ENCODE assay signal across 18 cellular contexts in genomic region chr11:94834931-94835330, GRCh38.
DNase-seq lines count a peak whose midpoint lies in the region; TF ChIP-seq lines count a peak whose summit lies in the region.
"Had no signal": no experiment of that assay in that cellular context is flagged by ENCODE, and none has a peak within 500 bp of the region (broad histone marks: within the 10 kb centered on the region; RNA-seq: fewer than 3 reads in every experiment).

No MANE protein-coding gene starts in this region.

- peaks cover 8 to 47% (median 19%) of the 10 kb centered on the region in 4 donors for H3K36me3 ChIP-seq in sigmoid colon
- no peaks in the 10 kb centered on the region for H3K36me3 ChIP-seq in testis (ENCODE audit: low read depth, missing control alignments)

- H3K27me3 ChIP-seq in sigmoid colon (no peaks in the 10 kb centered on the region), testis (no peaks in the 10 kb centered on the region)
- H3K27me3 ChIP-seq: BLaER1, pancreas had no signal

- TF ChIP-seq CTCF in HFFc6 (IDR thresholded peaks at IDR 0.05) (no peak), astrocyte of the cerebellum (IDR thresholded peaks at IDR 0.05; ENCODE audit: low read depth, low read length, missing control alignments) (no peak), fibroblast of the aortic adventitia (IDR thresholded peaks at IDR 0.05; ENCODE audit: insufficient read depth, low read length) (no peak), sigmoid colon (IDR thresholded peaks at IDR 0.05) (no peak), testis (IDR thresholded peaks at IDR 0.05) (no peak)

- H3K36me3 Mint-ChIP-seq in HFFc6 (ENCODE audit: low read depth): peaks cover 33% of the 10 kb centered on the region
- H3K36me3 Mint-ChIP-seq: memory B cell had no signal

- WGBS in sigmoid colon, 2 donors: 50 to 64% methylated on average over 1 of the region's 1 CpG
- WGBS in testis, 2 donors: 17 to 33% methylated on average over 1 of the region's 1 CpG

- no peak for TF ChIP-seq EP300 in sigmoid colon (IDR thresholded peaks at IDR 0.05)

- no peak overlapping the region for H3K4me3 ChIP-seq in astrocyte of the cerebellum (ENCODE audit: low read depth, low read length)
- H3K4me3 ChIP-seq in fibroblast of the aortic adventitia (ENCODE audit: low read depth, low read length): no peak overlapping the region
- no peak overlapping the region for H3K4me3 ChIP-seq in sigmoid colon
- H3K4me3 ChIP-seq in testis: no peak overlapping the region
- H3K4me3 ChIP-seq: BLaER1, pancreas had no signal

- H3K9me3 ChIP-seq in sigmoid colon (no peaks in the 10 kb centered on the region), testis (no peaks in the 10 kb centered on the region)
- H3K9me3 ChIP-seq: BLaER1, pancreas had no signal

- peak overlapping the region; percentile 46 to 78 (median 56) for H3K27ac ChIP-seq in sigmoid colon
- peak overlapping the region in 1 of 2 donors; percentile 33 for H3K27ac ChIP-seq in testis
- H3K27ac ChIP-seq: BLaER1, KMS-11, pancreas had no signal

- H3K4me1 Mint-ChIP-seq in HFFc6 (ENCODE audit: low read depth): peaks cover 65% of the 10 kb centered on the region
- H3K4me1 Mint-ChIP-seq: central memory CD8-positive, alpha-beta T cell; memory B cell had no signal

- peak; percentile 10 for DNase-seq in HFFc6
- peak; percentile 19 for DNase-seq in astrocyte of the cerebellum (ENCODE audit: low read depth)
- peak; percentile 15 for DNase-seq in fibroblast of the aortic adventitia (ENCODE audit: low read depth)
- DNase-seq in sigmoid colon: no peak
- DNase-seq in AG20443 (ENCODE audit: low spot score): no peak
- no peak for DNase-seq in central memory CD4-positive, alpha-beta T cell
- DNase-seq in testis: no peak
- no peak for DNase-seq in NCI-H1417 (lab: John Stamatoyannopoulos, UW)
- DNase-seq: activated naive CD4-positive, alpha-beta T cell treated with Interleukin-2 at 50 U/mL for 16 hours; NCI-H1694; NCI-H510A treated with DMSO at 0.1 percent for 48 hours; pancreas; stimulated activated CD4-positive, alpha-beta T cell treated with anti-CD3 and anti-CD28 coated beads, Interleukin-12 subunit alpha, Interleukin-12 subunit beta, amount 100 ng/mL, for 4 hours; T-helper 1 cell had no signal

- peak overlapping the region; percentile 26; the same call in 1 of the 2 replicates for H3K4me3 Mint-ChIP-seq in HFFc6
- H3K4me3 Mint-ChIP-seq: central memory CD8-positive, alpha-beta T cell; memory B cell had no signal

- H3K4me1 ChIP-seq in sigmoid colon (peaks cover 0 to 77% (median 57%) of the 10 kb centered on the region in 4 donors), testis (no peaks in the 10 kb centered on the region)
- H3K4me1 ChIP-seq: BLaER1 had no signal

- no peaks in the 10 kb centered on the region for H3K9me3 Mint-ChIP-seq in HFFc6
- H3K9me3 Mint-ChIP-seq: central memory CD8-positive, alpha-beta T cell; memory B cell had no signal

- in situ Hi-C loops in astrocyte of the cerebellum (cut with HindIII; ENCODE audit: low sequenced_read_pairs): no loop called here

- H3K27me3 Mint-ChIP-seq in HFFc6 (ENCODE audit: insufficient read depth): 0 out of 2 replicates have a peak, but pooled peaks cover 3% of the 10 kb centered on the region

- H3K27ac Mint-ChIP-seq in HFFc6: peak overlapping the region; percentile 73
- H3K27ac Mint-ChIP-seq: memory B cell had no signal

- intact Hi-C loops in sigmoid colon (cut with DNase I): loop anchor here (5.0 kb wide), 1 partner anchor 42 kb away; no protein-coding TSS in a partner anchor
- intact Hi-C loops in testis (cut with DNase I; ENCODE audit: low total_unique reads): no loop called here

- TF ChIP-seq POLR2A in sigmoid colon (IDR thresholded peaks at IDR 0.05) (no peak), testis (IDR thresholded peaks at IDR 0.05) (no peak)

Comparison
In these comparisons a context has a peak if more than half of its experiments do, and no peak if none do; other contexts are left out.
1. DNase-seq: peak in HFFc6 (single experiment), astrocyte of the cerebellum (single experiment) and fibroblast of the aortic adventitia (single experiment); none in sigmoid colon (single experiment), AG20443 (single experiment), central memory CD4-positive, alpha-beta T cell (single experiment), testis (single experiment) and NCI-H1417 (0 of 3).